16 cellular contexts compared by ENCODE assay signal in genomic region chr9:22975921-22976320, GRCh38.
DNase-seq lines count a peak whose midpoint lies in the region; ATAC-seq and TF ChIP-seq lines count a peak whose summit lies in the region.
"Had no signal": no experiment of that assay in that cellular context is flagged by ENCODE, and none has a peak within 500 bp of the region (broad histone marks: within the 10 kb centered on the region; RNA-seq: fewer than 3 reads in every experiment).

No MANE protein-coding gene starts in this region.

- H3K79me2 ChIP-seq in ACC112 (ENCODE audit: control insufficient read depth, insufficient read depth, low read length, unreplicated experiment): no peaks in the 10 kb centered on the region

- H2BK15ac ChIP-seq in mesenchymal stem cell (ENCODE audit: low read depth, poor library complexity, severe bottlenecking): no peak overlapping the region

- H3K4me1 Mint-ChIP-seq in endothelial cell (ENCODE audit: unreplicated experiment): no peaks in the 10 kb centered on the region

- H3K27ac ChIP-seq in ACC112 (ENCODE audit: low read depth, low read length) (peak overlapping the region; percentile 41), mesenchymal stem cell (ENCODE audit: low read length, poor library complexity, severe bottlenecking) (no peak overlapping the region)
- H3K27ac ChIP-seq: C4-2B had no signal

- TF ChIP-seq CTCF in astrocyte of the cerebellum (IDR thresholded peaks at IDR 0.05; ENCODE audit: low read depth, low read length, missing control alignments) (no peak), endothelial cell (IDR thresholded peaks at IDR 0.05; ENCODE audit: unreplicated experiment) (no peak)

- peak; percentile 63 for DNase-seq in HT1080 (ENCODE audit: low read depth)
- peak; percentile 3 for DNase-seq in astrocyte of the cerebellum (ENCODE audit: low read depth)
- no peak for DNase-seq in mesenchymal stem cell
- DNase-seq in NCI-H69 (lab: John Stamatoyannopoulos, UW): no peak
- DNase-seq in endothelial cell (ENCODE audit: low spot score): no peak
- no peak for DNase-seq in effector CD4-positive, alpha-beta T cell
- DNase-seq: NCI-H1048, NCI-H146, NCI-H2081, NCI-H524 treated with DMSO at 0.1 percent for 48 hours, SHP77 treated with DMSO at 0.1 percent for 48 hours had no signal

- H3K23ac ChIP-seq in mesenchymal stem cell (ENCODE audit: low read length in 2 of 2): no peak overlapping the region

- H3K9ac ChIP-seq in mesenchymal stem cell (ENCODE audit: low read length): peak overlapping the region; percentile 26

- no peak overlapping the region for H3K14ac ChIP-seq in mesenchymal stem cell (ENCODE audit: low read length in 2 of 2)

- no peak overlapping the region for H3K18ac ChIP-seq in mesenchymal stem cell (ENCODE audit: low read depth in 1 of 2, low read length in 2 of 2)

- H3K9me3 Mint-ChIP-seq in endothelial cell (ENCODE audit: unreplicated experiment): no peaks in the 10 kb centered on the region

- no peaks in the 10 kb centered on the region for H3K27me3 Mint-ChIP-seq in endothelial cell (ENCODE audit: unreplicated experiment)

- H3K36me3 ChIP-seq in ACC112 (ENCODE audit: insufficient read depth, low read length) (no peaks in the 10 kb centered on the region), mesenchymal stem cell (ENCODE audit: control insufficient read depth in 1 of 2, insufficient read depth in 2 of 2, low read depth in 1 of 2, low read length in 2 of 2) (no peaks in the 10 kb centered on the region)
- H3K36me3 ChIP-seq: HAP-1 had no signal

- no peak overlapping the region for H3K4me3 Mint-ChIP-seq in endothelial cell (ENCODE audit: unreplicated experiment)

- H2BK12ac ChIP-seq in mesenchymal stem cell (ENCODE audit: low read length in 2 of 2): no peak overlapping the region

- H4K91ac ChIP-seq in mesenchymal stem cell (ENCODE audit: low read length): no peak overlapping the region

- no peak overlapping the region for H3K4ac ChIP-seq in mesenchymal stem cell (ENCODE audit: low read depth in 1 of 2, low read length in 2 of 2)

- no peaks in the 10 kb centered on the region for H3K9me3 ChIP-seq in mesenchymal stem cell (ENCODE audit: control insufficient read depth, low read length)
- H3K9me3 ChIP-seq: HAP-1 had no signal

- H3K79me1 ChIP-seq in mesenchymal stem cell (replicated peaks; ENCODE audit: low read length, poor library complexity, severe bottlenecking): no peaks in the 10 kb centered on the region

- H4K8ac ChIP-seq in mesenchymal stem cell (ENCODE audit: low read length): no peak overlapping the region

- no peak overlapping the region for H3K4me2 ChIP-seq in mesenchymal stem cell (ENCODE audit: low read length, poor library complexity, severe bottlenecking)

- H3K4me1 ChIP-seq in ACC112 (ENCODE audit: control insufficient read depth, insufficient read depth, low read length, unreplicated experiment) (peaks cover 11% of the 10 kb centered on the region), mesenchymal stem cell (ENCODE audit: control insufficient read depth, insufficient read depth, low read depth, low read length) (no peaks in the 10 kb centered on the region)

- H2BK5ac ChIP-seq in mesenchymal stem cell (ENCODE audit: low read depth, low read length, poor library complexity, severe bottlenecking): no peak overlapping the region

- H3K27me3 ChIP-seq in ACC112 (ENCODE audit: insufficient read depth, low read length): no peaks in the 10 kb centered on the region
- H3K27me3 ChIP-seq in mesenchymal stem cell (ENCODE audit: control insufficient read depth in 1 of 2, insufficient read depth in 1 of 2, low read length in 2 of 2): no peaks in the 10 kb centered on the region

- H2AK5ac ChIP-seq in mesenchymal stem cell (ENCODE audit: low read length, severe bottlenecking): no peak overlapping the region

- ATAC-seq in HG02885 (IDR thresholded peaks at IDR 0.05; ENCODE audit: poor library complexity, unreplicated experiment): no peak
- ATAC-seq: SK-N-SH treated with all-trans-retinoic acid at 6 μM for 48 hours had no signal

- no peak overlapping the region for H3K4me3 ChIP-seq in ACC112 (ENCODE audit: low read depth, low read length)
- no peak overlapping the region for H3K4me3 ChIP-seq in astrocyte of the cerebellum (ENCODE audit: low read depth, low read length)
- H3K4me3 ChIP-seq in mesenchymal stem cell (ENCODE audit: insufficient read depth in 1 of 2, low read depth in 1 of 2, low read length in 2 of 2): peak overlapping the region in 1 of 2 experiments; percentile 12
- H3K4me3 ChIP-seq: HAP-1 had no signal

- no peaks in the 10 kb centered on the region for H3K36me3 Mint-ChIP-seq in endothelial cell (ENCODE audit: low read depth, unreplicated experiment)

- WGBS in mesenchymal stem cell: 100% methylated on average over 1 of the region's 4 CpGs

- H2AFZ ChIP-seq in ACC112 (ENCODE audit: low read length, unreplicated experiment) (peak overlapping the region; percentile 44), mesenchymal stem cell (ENCODE audit: low read depth, low read length) (no peak overlapping the region)

- in situ Hi-C loops in astrocyte of the cerebellum (cut with HindIII; ENCODE audit: low sequenced_read_pairs): no loop called here

- no peak overlapping the region for H2BK120ac ChIP-seq in mesenchymal stem cell (ENCODE audit: low read depth, low read length)

- H3K27ac Mint-ChIP-seq in endothelial cell (ENCODE audit: unreplicated experiment): no peak overlapping the region

Comparison
In these comparisons a context has a peak if more than half of its experiments do, and no peak if none do; other contexts are left out.
1. DNase-seq: peak in HT1080 (single experiment) and astrocyte of the cerebellum (single experiment); none in mesenchymal stem cell (single experiment), NCI-H69 (single experiment), endothelial cell (single experiment) and effector CD4-positive, alpha-beta T cell (single experiment).